In the genomic region with DNA sequence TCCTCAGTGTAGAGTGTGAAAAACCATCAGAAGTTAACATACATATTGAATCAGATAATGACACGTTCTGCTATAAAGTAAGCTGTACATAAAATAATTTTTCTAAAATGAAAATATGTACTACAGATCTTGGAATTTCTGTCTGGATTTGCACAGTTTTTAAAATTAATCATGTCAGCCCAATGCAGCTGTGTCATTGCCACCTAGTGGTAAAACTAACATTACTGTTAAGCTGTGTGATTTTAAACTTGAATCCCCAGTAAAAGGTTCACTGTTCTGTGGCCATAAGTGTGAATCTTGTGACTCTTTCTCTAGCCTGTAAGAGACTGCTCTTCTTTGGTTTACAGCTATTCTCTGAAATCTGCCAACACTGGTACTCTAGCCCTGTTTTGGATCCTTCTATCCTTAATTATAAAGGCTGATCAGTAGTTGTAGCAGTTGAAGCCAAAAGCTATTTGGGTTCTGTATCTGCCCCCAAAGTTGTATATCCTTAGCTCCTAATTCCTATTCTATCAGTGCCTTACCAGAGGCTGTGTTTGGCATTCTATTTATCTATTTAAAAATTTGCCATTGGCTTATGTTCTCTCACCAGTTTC, we compare ENCODE assay signal across 8 cellular contexts. TPM values are rescaled to one million over a fixed set of nuclear protein-coding genes. Genes with fewer than 3 reads are reported as not detected.
DNase-seq lines count a peak whose midpoint lies in the region; ATAC-seq, FAIRE-seq and TF ChIP-seq lines count a peak whose summit lies in the region.

No MANE protein-coding gene starts in this region.

- H3K36me3 ChIP-seq in pancreas = no peaks in the 10 kb centered on the region

- intact Hi-C loops in pancreas (cut with DNase I) = no loop called here

- ATAC-seq in pancreas (no peak), GM18517 (IDR thresholded peaks at IDR 0.05; ENCODE audit: unreplicated experiment) (no peak), HG03521 (IDR thresholded peaks at IDR 0.05; ENCODE audit: unreplicated experiment) (no peak)
- no peak for ATAC-seq in activated naive CD4-positive, alpha-beta T cell treated with anti-CD3 and anti-CD28 coated beads, Interleukin-2, amount 50 U/mL, for 72 hours

- H3K36me3 Mint-ChIP-seq in activated naive CD4-positive, alpha-beta T cell treated with anti-CD3 and anti-CD28 coated beads, Interleukin-2, amount 50 U/mL, for 72 hours = peaks cover 22 to 26% of the 10 kb centered on the region in 2 donors

- peak in 3 of 4 donors; percentile 43 to 63 (median 54) for TF ChIP-seq CTCF in pancreas (IDR thresholded peaks at IDR 0.05)

- DNase-seq in COR-L47 (lab: John Stamatoyannopoulos, UW) (peak; percentile 36), H54 (ENCODE audit: insufficient read length, low spot score) (no peak), OCI-M1 (lab: John Stamatoyannopoulos, UW) (peak; percentile 65), epidermal melanocyte (ENCODE audit: insufficient read length, low spot score) (peak; percentile 21), pancreas (no peak)
- DNase-seq in activated naive CD4-positive, alpha-beta T cell treated with anti-CD3 and anti-CD28 coated beads, Interleukin-2, amount 50 U/mL, for 72 hours (ENCODE audit: low spot score in 2 of 2) = no peak

- no peak overlapping the region for H3K4me3 ChIP-seq in pancreas

- no peak for TF ChIP-seq POLR2A in H54 (IDR thresholded peaks at IDR 0.05; ENCODE audit: low read depth, low read length)

- H3K9me3 ChIP-seq in pancreas = no peaks in the 10 kb centered on the region

- peaks cover 0 to 3% (median 1%) of the 10 kb centered on the region in 3 donors for H3K4me1 ChIP-seq in pancreas

- H3K27me3 ChIP-seq in pancreas = no peaks in the 10 kb centered on the region

- H3K27ac ChIP-seq in pancreas = no peak overlapping the region

- no peak overlapping the region for H3K27ac Mint-ChIP-seq in activated naive CD4-positive, alpha-beta T cell treated with anti-CD3 and anti-CD28 coated beads, Interleukin-2, amount 50 U/mL, for 72 hours

- WGBS in pancreas, 2 donors = 9 to 10% methylated on average over 1 of the region's 1 CpG

- peak; percentile 45 for FAIRE-seq in H54 (lab: Jason Lieb, UNC)
- no peak for FAIRE-seq in pancreas (lab: Jason Lieb, UNC)

- H3K9me3 Mint-ChIP-seq in activated naive CD4-positive, alpha-beta T cell treated with anti-CD3 and anti-CD28 coated beads, Interleukin-2, amount 50 U/mL, for 72 hours = peaks cover 4 to 7% of the 10 kb centered on the region in 2 donors

RNA-seq across cellular contexts. Expression of a gene that starts 4.0 kb away (rescaled TPM):
- 1 to 10 TPM; 2.0 to 7.0 (median 3.1) TPM for total RNA-seq in pancreas
- polyA plus RNA-seq in pancreas = 1 to 10 TPM; 2.5 to 3.7 TPM
- 10 to 100 TPM; 10.0 to 16.1 TPM for total RNA-seq in activated naive CD4-positive, alpha-beta T cell treated with anti-CD3 and anti-CD28 coated beads, Interleukin-2, amount 50 U/mL, for 72 hours

RNA-seq across cellular contexts. Expression of a gene that starts 4.1 kb away (rescaled TPM):
- 10 to 100 TPM in 3 of 6 donors, 1 to 10 TPM in 3; 5.5 to 12.0 (median 8.3) TPM for total RNA-seq in pancreas
- 10 to 100 TPM in 1 of 2 donors, 1 to 10 TPM in 1; 9.9 to 18.2 TPM for polyA plus RNA-seq in pancreas
- total RNA-seq in activated naive CD4-positive, alpha-beta T cell treated with anti-CD3 and anti-CD28 coated beads, Interleukin-2, amount 50 U/mL, for 72 hours = 10 to 100 TPM; 33.3 to 58.6 TPM

RNA-seq across cellular contexts. Expression of a gene that starts 50.9 kb away (rescaled TPM):
- 10 to 100 TPM in 1 of 6 donors, 1 to 10 TPM in 5; 3.1 to 11.8 (median 4.9) TPM for total RNA-seq in pancreas
- 1 to 10 TPM; 2.4 to 3.2 TPM for polyA plus RNA-seq in pancreas
- 10 to 100 TPM; 26.5 to 27.9 TPM for total RNA-seq in activated naive CD4-positive, alpha-beta T cell treated with anti-CD3 and anti-CD28 coated beads, Interleukin-2, amount 50 U/mL, for 72 hours

Comparison
In these comparisons a context has a peak if more than half of its experiments do, and no peak if none do; other contexts are left out.
1. DNase-seq: peak in COR-L47 (single experiment), OCI-M1 (single experiment) and epidermal melanocyte (single experiment); none in H54 (single experiment), pancreas (0 of 6) and activated naive CD4-positive, alpha-beta T cell treated with anti-CD3 and anti-CD28 coated beads, Interleukin-2, amount 50 U/mL, for 72 hours (0 of 2).